2 cellular contexts compared by ENCODE assay signal in the genomic region with DNA sequence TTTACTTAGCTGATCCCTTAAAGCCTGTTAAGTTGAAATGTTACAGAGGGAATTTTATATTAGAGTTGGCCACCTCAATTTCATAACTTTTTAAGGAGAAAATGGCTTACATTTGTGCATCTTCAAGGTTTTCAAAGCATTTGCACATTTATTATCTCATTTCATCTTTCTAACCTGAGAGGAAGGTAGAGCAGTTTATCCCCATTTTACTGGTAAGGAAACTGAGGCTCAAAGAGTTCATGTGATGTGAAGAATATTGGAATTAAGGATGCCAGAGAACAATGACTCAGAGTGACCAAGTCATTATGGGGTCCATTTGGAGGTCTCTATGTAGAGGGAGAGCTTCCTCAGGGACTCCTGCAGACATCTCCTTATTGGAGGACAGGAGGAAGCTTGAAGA.
TF ChIP-seq lines count a peak whose summit lies in the region.

No MANE protein-coding gene starts in this region.

TF ChIP-seq in HepG2, 621 proteins besides CTCF, POLR2A, EP300 and RAD21:
- no peak for TF ChIP-seq SAFB2 (CRISPR knock-in tag; IDR thresholded peaks at IDR 0.05; ENCODE audit: borderline replicate concordance, low read depth)
- no peak for TF ChIP-seq SMARCC2 (IDR thresholded peaks at IDR 0.05)
- TF ChIP-seq ZNF460 (CRISPR knock-in tag; IDR thresholded peaks at IDR 0.05; ENCODE audit: borderline replicate concordance): no peak
- TF ChIP-seq, protein P1, sequence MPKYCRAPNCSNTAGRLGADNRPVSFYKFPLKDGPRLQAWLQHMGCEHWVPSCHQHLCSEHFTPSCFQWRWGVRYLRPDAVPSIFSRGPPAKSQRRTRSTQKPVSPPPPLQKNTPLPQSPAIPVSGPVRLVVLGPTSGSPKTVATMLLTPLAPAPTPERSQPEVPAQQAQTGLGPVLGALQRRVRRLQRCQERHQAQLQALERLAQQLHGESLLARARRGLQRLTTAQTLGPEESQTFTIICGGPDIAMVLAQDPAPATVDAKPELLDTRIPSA (CRISPR knock-in tag; IDR thresholded peaks at IDR 0.05; ENCODE audit: borderline replicate concordance): no peak
- 0 out of 2 replicates have a peak, but pooled peaks have one; percentile 27 for TF ChIP-seq ZNF629 (CRISPR knock-in tag; conservative IDR thresholded peaks at IDR 0.05)
- no peak for TF ChIP-seq CREB1 (IDR thresholded peaks at IDR 0.05)
- no peak for TF ChIP-seq CREB1 (CRISPR knock-in tag; IDR thresholded peaks at IDR 0.05)
- TF ChIP-seq NR3C1 (CRISPR knock-in tag; IDR thresholded peaks at IDR 0.05): no peak
- no peak for TF ChIP-seq TP53 (CRISPR knock-in tag; conservative IDR thresholded peaks at IDR 0.05)
- TF ChIP-seq ZNF382 (CRISPR knock-in tag; IDR thresholded peaks at IDR 0.05; ENCODE audit: borderline replicate concordance): no peak
TF ChIP-seq in HepG2: peak in this region for 1.

TF ChIP-seq in K562, 482 proteins besides CTCF, POLR2A, EP300 and RAD21:
- TF ChIP-seq BCOR (IDR thresholded peaks at IDR 0.05): peak; percentile 75
- TF ChIP-seq ZNF121 (CRISPR knock-in tag; conservative IDR thresholded peaks at IDR 0.05): no peak
- no peak for TF ChIP-seq BCL6 (CRISPR knock-in tag; IDR thresholded peaks at IDR 0.05)
- TF ChIP-seq KDM1A (IDR thresholded peaks at IDR 0.05): 0 out of 4 replicates have a peak, but pooled peaks of 1 of the 2 experiments have one; percentile 47
- TF ChIP-seq RBM25 (IDR thresholded peaks at IDR 0.05; ENCODE audit: low read depth, low read length, severe bottlenecking): peak; percentile 90
